Comparison of ENCODE assay signal across 9 cellular contexts in the genomic region with DNA sequence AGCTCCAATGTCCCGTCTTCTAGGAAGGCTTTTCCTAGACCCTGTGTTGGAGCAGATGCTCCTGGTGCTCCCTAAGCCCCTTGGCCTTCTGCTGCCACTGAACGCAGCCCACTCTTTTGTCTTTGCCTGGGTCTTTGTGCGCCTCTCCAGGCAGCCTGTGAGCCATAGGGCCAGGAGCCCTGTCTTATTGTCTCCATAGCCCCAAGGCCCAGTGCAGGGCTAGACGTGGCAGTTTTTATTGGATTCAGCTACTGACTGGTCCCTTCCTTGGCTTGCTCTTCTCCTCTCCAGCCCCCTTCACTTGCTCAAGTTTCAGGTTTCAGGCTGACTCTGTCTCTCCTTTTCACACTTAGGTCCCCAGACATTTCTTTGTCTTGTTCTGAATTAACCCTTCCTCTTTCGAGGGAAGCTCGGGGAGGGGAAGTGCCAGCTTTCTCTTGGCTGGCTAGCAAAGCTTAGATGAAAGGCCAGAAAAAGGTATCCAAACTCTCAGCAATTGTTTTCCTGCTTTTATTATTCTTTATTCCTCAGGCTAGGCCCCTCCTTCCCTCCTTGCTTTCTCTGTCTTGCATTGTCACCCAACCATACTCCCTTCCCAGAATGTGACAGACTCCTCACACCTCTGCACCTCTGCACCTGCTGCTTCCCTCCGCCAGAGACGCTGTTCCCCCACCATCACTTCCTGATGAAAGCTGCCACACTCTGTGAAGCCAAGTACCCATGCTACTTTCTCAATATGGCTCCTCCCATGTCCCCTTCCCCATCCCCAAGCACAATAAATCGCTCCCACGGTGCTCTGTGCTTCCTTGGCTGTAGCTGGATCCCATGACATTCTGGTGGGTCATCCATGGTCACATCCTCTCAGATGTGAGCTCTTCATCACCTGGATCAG.
DNase-seq lines count a peak whose midpoint lies in the region; ATAC-seq lines count a peak whose summit lies in the region.
"Had no signal": no experiment of that assay in that cellular context is flagged by ENCODE, and none has a peak within 500 bp of the region (broad histone marks: within the 10 kb centered on the region; RNA-seq: fewer than 3 reads in every experiment).

No MANE protein-coding gene starts in this region.

- peaks cover 0 to 10% of the 10 kb centered on the region in 2 donors for H3K9me3 Mint-ChIP-seq in stimulated activated naive CD8-positive, alpha-beta T cell treated with anti-CD3 and anti-CD28 coated beads, Interleukin-15, amount 100 ng/mL, for 72 hours
- no peaks in the 10 kb centered on the region for H3K9me3 Mint-ChIP-seq in activated T-cell treated with anti-CD3 and anti-CD28 coated beads, Interleukin-2, amount 50 U/mL, for 4 hours
- H3K9me3 Mint-ChIP-seq: activated naive CD8-positive, alpha-beta T cell treated with anti-CD3 and anti-CD28 coated beads, Interleukin-2, amount 50 U/mL, for 24 hours had no signal

- peak overlapping the region in 1 of 2 donors; percentile 70 for H3K27ac Mint-ChIP-seq in stimulated activated naive CD8-positive, alpha-beta T cell treated with anti-CD3 and anti-CD28 coated beads, Interleukin-15, amount 100 ng/mL, for 72 hours
- H3K27ac Mint-ChIP-seq: activated naive CD8-positive, alpha-beta T cell treated with anti-CD3 and anti-CD28 coated beads, Interleukin-2, amount 50 U/mL, for 24 hours had no signal

- H3K4me1 Mint-ChIP-seq in stimulated activated naive CD8-positive, alpha-beta T cell treated with anti-CD3 and anti-CD28 coated beads, Interleukin-15, amount 100 ng/mL, for 72 hours = peaks cover 16% of the 10 kb centered on the region
- peaks cover 19% of the 10 kb centered on the region for H3K4me1 Mint-ChIP-seq in activated T-cell treated with anti-CD3 and anti-CD28 coated beads, Interleukin-2, amount 50 U/mL, for 4 hours (ENCODE audit: low read depth)

- DNase-seq in stimulated activated naive CD8-positive, alpha-beta T cell treated with anti-CD3 and anti-CD28 coated beads, Interleukin-15, amount 100 ng/mL, for 72 hours = no peak
- no peak for DNase-seq in stimulated activated naive CD8-positive, alpha-beta T cell treated with anti-CD3 and anti-CD28 coated beads, Interleukin-15, Interleukin-2, amounts not matched to agents 100 U/mL and 50 U/mL, for 24 hours
- DNase-seq in RPMI8226 (peak; percentile 43), HT-29 (ENCODE audit: low spot score) (no peak), OCI-M2 (lab: John Stamatoyannopoulos, UW; ENCODE audit: unreplicated experiment) (no peak), left ventricle myocardium superior (no peak)
- no peak for DNase-seq in activated T-cell treated with anti-CD3 and anti-CD28 coated beads, Interleukin-2, amount 50 U/mL, for 4 hours
- DNase-seq: activated naive CD8-positive, alpha-beta T cell treated with anti-CD3 and anti-CD28 coated beads, Interleukin-2, amount 50 U/mL, for 24 hours had no signal

- H3K27me3 Mint-ChIP-seq in stimulated activated naive CD8-positive, alpha-beta T cell treated with anti-CD3 and anti-CD28 coated beads, Interleukin-15, amount 100 ng/mL, for 72 hours = no peaks in the 10 kb centered on the region
- H3K27me3 Mint-ChIP-seq in activated T-cell treated with anti-CD3 and anti-CD28 coated beads, Interleukin-2, amount 50 U/mL, for 4 hours (ENCODE audit: low read depth) = no peaks in the 10 kb centered on the region
- H3K27me3 Mint-ChIP-seq: activated naive CD8-positive, alpha-beta T cell treated with anti-CD3 and anti-CD28 coated beads, Interleukin-2, amount 50 U/mL, for 24 hours had no signal

- H3K36me3 Mint-ChIP-seq in activated T-cell treated with anti-CD3 and anti-CD28 coated beads, Interleukin-2, amount 50 U/mL, for 4 hours (ENCODE audit: insufficient read depth) = no peaks in the 10 kb centered on the region

- H3K4me3 Mint-ChIP-seq in stimulated activated naive CD8-positive, alpha-beta T cell treated with anti-CD3 and anti-CD28 coated beads, Interleukin-15, amount 100 ng/mL, for 72 hours = no peak overlapping the region
- H3K4me3 Mint-ChIP-seq in activated T-cell treated with anti-CD3 and anti-CD28 coated beads, Interleukin-2, amount 50 U/mL, for 4 hours = no peak overlapping the region
- H3K4me3 Mint-ChIP-seq: activated naive CD8-positive, alpha-beta T cell treated with anti-CD3 and anti-CD28 coated beads, Interleukin-2, amount 50 U/mL, for 24 hours had no signal

- intact Hi-C loops in left ventricle myocardium superior (cut with micrococcal nuclease) = no loop called here

- peak; percentile 42 for ATAC-seq in stimulated activated naive CD8-positive, alpha-beta T cell treated with anti-CD3 and anti-CD28 coated beads, Interleukin-15, amount 100 ng/mL, for 72 hours
- ATAC-seq in stimulated activated naive CD8-positive, alpha-beta T cell treated with anti-CD3 and anti-CD28 coated beads, Interleukin-15, Interleukin-2, amounts not matched to agents 100 U/mL and 50 U/mL, for 24 hours = no peak
- peak; percentile 57 for ATAC-seq in HG02885 (IDR thresholded peaks at IDR 0.05; ENCODE audit: poor library complexity, unreplicated experiment)
- ATAC-seq in activated T-cell treated with anti-CD3 and anti-CD28 coated beads, Interleukin-2, amount 50 U/mL, for 4 hours = no peak
- ATAC-seq in left ventricle myocardium superior = no peak
- ATAC-seq: activated naive CD8-positive, alpha-beta T cell treated with anti-CD3 and anti-CD28 coated beads, Interleukin-2, amount 50 U/mL, for 24 hours had no signal

Comparison
In these comparisons a context has a peak if more than half of its experiments do, and no peak if none do; other contexts are left out.
1. ATAC-seq: peak in stimulated activated naive CD8-positive, alpha-beta T cell treated with anti-CD3 and anti-CD28 coated beads, Interleukin-15, amount 100 ng/mL, for 72 hours (single experiment) and HG02885 (single experiment); none in stimulated activated naive CD8-positive, alpha-beta T cell treated with anti-CD3 and anti-CD28 coated beads, Interleukin-15, Interleukin-2, amounts not matched to agents 100 U/mL and 50 U/mL, for 24 hours (single experiment), activated T-cell treated with anti-CD3 and anti-CD28 coated beads, Interleukin-2, amount 50 U/mL, for 4 hours (0 of 2) and left ventricle myocardium superior (single experiment).